Comparison of ENCODE assay signal across 9 cellular contexts in the genomic region with DNA sequence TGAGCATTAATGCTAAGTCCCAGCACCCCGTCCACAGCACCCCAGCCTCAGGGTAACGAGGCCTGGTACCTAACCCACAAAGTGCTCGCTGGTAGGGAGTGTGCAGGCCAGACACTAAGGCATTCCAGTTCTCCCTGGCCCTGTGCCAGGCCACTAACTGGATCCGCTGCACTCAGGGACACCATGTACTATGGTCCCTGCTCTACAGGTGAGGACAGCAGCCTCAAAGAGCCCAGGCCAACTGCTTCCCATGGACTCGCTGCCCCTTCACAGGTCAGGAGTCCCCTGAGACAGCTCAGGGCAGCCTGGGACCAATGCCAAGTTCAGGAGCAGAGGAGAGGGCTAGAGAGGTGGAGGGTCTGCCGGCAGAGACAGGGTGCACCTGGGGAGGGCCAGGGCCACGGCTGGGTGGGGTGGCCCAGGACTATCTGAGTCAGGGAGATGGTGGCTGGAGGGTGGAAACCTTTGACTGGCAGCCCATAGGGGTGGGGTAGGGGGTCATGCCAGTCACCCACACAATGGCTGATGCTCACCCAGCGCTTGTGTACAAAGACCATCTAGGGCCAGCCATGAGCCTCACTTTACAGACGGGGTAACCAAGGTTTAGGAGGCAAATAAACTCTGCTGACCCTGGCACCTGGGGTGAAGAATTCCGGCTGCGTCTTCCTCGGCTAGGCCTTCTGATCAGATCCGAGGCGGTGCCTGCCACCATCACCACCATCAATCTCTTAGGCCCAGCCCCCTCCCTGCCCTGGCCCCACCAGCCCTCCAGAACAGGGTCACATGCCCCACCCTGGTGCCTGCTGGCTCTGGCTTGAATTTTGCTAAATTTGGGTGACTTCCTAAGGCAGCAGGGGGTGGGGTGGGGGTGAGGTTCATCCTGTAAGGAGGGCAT. TPM values are rescaled to one million over a fixed set of nuclear protein-coding genes. Genes with fewer than 3 reads are reported as not detected.
DNase-seq lines count a peak whose midpoint lies in the region; ATAC-seq, FAIRE-seq and TF ChIP-seq lines count a peak whose summit lies in the region.
"Had no signal": no experiment of that assay in that cellular context is flagged by ENCODE, and none has a peak within 500 bp of the region (broad histone marks: within the 10 kb centered on the region; RNA-seq: fewer than 3 reads in every experiment).

No MANE protein-coding gene starts in this region.

- H3K9me3 ChIP-seq in hepatocyte (ENCODE audit: low read depth): no peaks in the 10 kb centered on the region

- CTCF ChIA-PET in BJ (lab: Yijun Ruan, JAX): no interaction called here

- 60% methylated on average over 14 of the region's 14 CpGs for WGBS in hepatocyte (ENCODE audit: low lambda C conversion rate, missing lambda C conversion rate)

- ATAC-seq in GM21529 (IDR thresholded peaks at IDR 0.05; ENCODE audit: unreplicated experiment) (no peak), HG02642 (IDR thresholded peaks at IDR 0.05; ENCODE audit: poor library complexity, unreplicated experiment) (no peak)

- peak overlapping the region; percentile 85 for H3K4me2 ChIP-seq in hepatocyte

- peaks cover 38% of the 10 kb centered on the region for H3K79me2 ChIP-seq in hepatocyte

- intact Hi-C loops in posterior cingulate gyrus (cut with DNase I): loop anchor here (10.0 kb wide), 1 partner anchor 105 kb away; a partner anchor contains a TSS

- H3K27ac ChIP-seq in angular gyrus (ENCODE audit: low read depth, low read length) (peak overlapping the region; percentile 68), hepatocyte (no peak overlapping the region)

- peak overlapping the region; percentile 37 for H3K4me3 ChIP-seq in BJ (ENCODE audit: low read depth, low read length)
- H3K4me3 ChIP-seq in hepatocyte: peak overlapping the region; percentile 20

- FAIRE-seq in frontal cortex (lab: Jason Lieb, UNC): no peak

- no peak for TF ChIP-seq CTCF in BJ (IDR thresholded peaks at IDR 0.05; ENCODE audit: insufficient read depth, low read depth, low read length)
- TF ChIP-seq CTCF in hepatocyte (IDR thresholded peaks at IDR 0.05; ENCODE audit: poor library complexity): no peak

- POLR2A ChIA-PET in BJ (lab: Charles Lee): interaction anchor here (0.7 kb wide), 1 partner anchor 322 kb away, joined by 3 read pairs; no protein-coding TSS in a partner anchor

- H3K36me3 ChIP-seq in BJ (ENCODE audit: control insufficient read depth, insufficient read depth, low read length) (peaks cover 2% of the 10 kb centered on the region), hepatocyte (replicated peaks; ENCODE audit: insufficient read depth, low read depth) (no peaks in the 10 kb centered on the region)

- no peaks in the 10 kb centered on the region for H3K9me2 ChIP-seq in hepatocyte (replicated peaks; ENCODE audit: insufficient read depth)

- no peaks in the 10 kb centered on the region for H3K27me3 ChIP-seq in BJ (ENCODE audit: control insufficient read depth, insufficient read depth, low read length)
- peaks cover 2% of the 10 kb centered on the region for H3K27me3 ChIP-seq in hepatocyte

- peaks cover 16% of the 10 kb centered on the region for H4K20me1 ChIP-seq in hepatocyte (ENCODE audit: insufficient read depth, poor library complexity, severe bottlenecking)

- peaks cover 32% of the 10 kb centered on the region for H3K4me1 ChIP-seq in hepatocyte (ENCODE audit: insufficient read depth)

- no peak overlapping the region for H2AFZ ChIP-seq in hepatocyte

- DNase-seq in BJ (ENCODE audit: low read depth) (no peak), hepatocyte (ENCODE audit: low spot score) (peak; percentile 65), posterior cingulate gyrus (peak in 6 of 10 donors; percentile 8 to 84 (median 53)), frontal cortex (ENCODE audit: low spot score in 2 of 2) (no peak)
- DNase-seq in effector CD8-positive, alpha-beta T cell (lab: John Stamatoyannopoulos, UW): no peak
- DNase-seq: DND-41 had no signal

RNA-seq across cellular contexts. Expression of a gene that starts 5.6 kb away (rescaled TPM):
- polyA plus RNA-seq in BJ (2011; rRNA removed): 10.4 and 20.8 TPM in 2 replicates
- 18.0 and 22.3 TPM in 2 replicates for polyA minus RNA-seq in BJ (2011; rRNA and poly(A)+ RNA removed)
- 8.7 and 9.0 TPM in 2 replicates for total RNA-seq in hepatocyte
- polyA plus RNA-seq in hepatocyte: 9.8 and 12.5 TPM in 2 replicates
- total RNA-seq in frontal cortex: 28.9 TPM

RNA-seq across cellular contexts. Expression of a gene that starts 59.1 kb away (rescaled TPM):
- not detected in 2 replicates for polyA plus RNA-seq in BJ (2011; rRNA removed)
- polyA minus RNA-seq in BJ (2011; rRNA and poly(A)+ RNA removed): not detected in 2 replicates
- total RNA-seq in hepatocyte: not detected in 2 replicates
- not detected in 2 replicates for polyA plus RNA-seq in hepatocyte
- total RNA-seq in frontal cortex: not detected

Comparison
In these comparisons a context has a peak if more than half of its experiments do, and no peak if none do; other contexts are left out.
1. DNase-seq: peak in hepatocyte (single experiment) and posterior cingulate gyrus (6 of 10); none in BJ (single experiment), effector CD8-positive, alpha-beta T cell (single experiment) and frontal cortex (0 of 2).